Comparison of ENCODE assay signal across 12 cellular contexts in the genomic region with DNA sequence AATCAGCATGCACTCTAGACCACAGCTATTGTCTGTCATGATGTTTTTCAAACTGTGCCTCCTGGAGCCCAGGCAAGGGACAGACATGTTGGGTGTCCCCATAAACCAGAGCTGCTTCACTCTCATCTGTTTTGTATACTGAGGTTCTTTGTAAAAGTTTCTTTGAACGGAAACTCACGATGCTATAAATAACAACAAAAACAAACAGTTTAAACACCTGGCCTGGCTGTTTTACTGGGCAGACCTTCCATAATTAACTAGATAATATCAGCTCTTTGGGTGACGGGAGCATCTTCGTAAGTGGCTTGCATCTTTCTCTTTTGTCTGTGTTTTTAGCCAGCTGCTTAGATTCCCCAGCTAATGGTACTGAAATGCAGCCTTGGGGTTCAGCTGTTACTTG.
A peak's percentile ranks its signal among the peaks of the same experiment; 100 is the strongest.
DNase-seq lines count a peak whose midpoint lies in the region; ATAC-seq and TF ChIP-seq lines count a peak whose summit lies in the region.
"Had no signal": no experiment of that assay in that cellular context is flagged by ENCODE, and none has a peak within 500 bp of the region (broad histone marks: within the 10 kb centered on the region; RNA-seq: fewer than 3 reads in every experiment).

No MANE protein-coding gene starts in this region.

- H3K36me3 Mint-ChIP-seq in naive thymus-derived CD4-positive, alpha-beta T cell = peaks cover 0 to 17% (median 0%) of the 10 kb centered on the region in 5 donors

- TF ChIP-seq POLR2A in uterus (IDR thresholded peaks at IDR 0.05) = no peak

- H3K27me3 ChIP-seq in naive thymus-derived CD4-positive, alpha-beta T cell (ENCODE audit: control insufficient read depth in 2 of 2, insufficient read depth in 2 of 2, low read length in 2 of 2) = no peaks in the 10 kb centered on the region
- no peaks in the 10 kb centered on the region for H3K27me3 ChIP-seq in uterus

- ATAC-seq in GM19455 (IDR thresholded peaks at IDR 0.05; ENCODE audit: unreplicated experiment) = peak; percentile 66
- ATAC-seq in HG02943 (IDR thresholded peaks at IDR 0.05; ENCODE audit: low read depth, unreplicated experiment) = peak; percentile 60
- no peak for ATAC-seq in naive thymus-derived CD4-positive, alpha-beta T cell
- ATAC-seq in GM18868 (IDR thresholded peaks at IDR 0.05; ENCODE audit: unreplicated experiment) = no peak

- H3K9me3 ChIP-seq in naive thymus-derived CD4-positive, alpha-beta T cell (ENCODE audit: control insufficient read depth in 2 of 3, low read length in 3 of 3) = no peaks in the 10 kb centered on the region
- no peaks in the 10 kb centered on the region for H3K9me3 ChIP-seq in uterus

- no peak overlapping the region for H3K27ac Mint-ChIP-seq in naive thymus-derived CD4-positive, alpha-beta T cell
- H3K27ac Mint-ChIP-seq: nephron progenitor cell had no signal

- no peak overlapping the region for H3K27ac ChIP-seq in naive thymus-derived CD4-positive, alpha-beta T cell (ENCODE audit: low read depth, low read length)
- H3K27ac ChIP-seq in uterus = no peak overlapping the region

- intact Hi-C loops in naive thymus-derived CD4-positive, alpha-beta T cell (cut with micrococcal nuclease) = no loop called here
- intact Hi-C loops in uterus (cut with DNase I; ENCODE audit: low total_unique reads) = no loop called here

- no peak overlapping the region for H3K4me3 ChIP-seq in naive thymus-derived CD4-positive, alpha-beta T cell (ENCODE audit: low read length)
- no peak overlapping the region for H3K4me3 ChIP-seq in uterus

- no peak overlapping the region for H3K4me3 Mint-ChIP-seq in naive thymus-derived CD4-positive, alpha-beta T cell
- H3K4me3 Mint-ChIP-seq: nephron progenitor cell had no signal

- DNase-seq in GM10248 (ENCODE audit: extremely low spot score) (peak; percentile 52), NCI-H146 (lab: John Stamatoyannopoulos, UW) (peak; percentile 63), uterus (no peak)
- DNase-seq in naive thymus-derived CD4-positive, alpha-beta T cell = no peak
- no peak for DNase-seq in activated CD4-positive, alpha-beta T cell treated with anti-CD3 and anti-CD28 coated beads for 48 hours
- DNase-seq: activated effector memory CD4-positive, alpha-beta T cell treated with Interleukin-2 at 50 U/mL for 16 hours; kidney glomerular epithelial cell; NCI-H1436 treated with DMSO at 0.1 percent for 48 hours; nephron progenitor cell had no signal

- TF ChIP-seq CTCF in GM10248 (IDR thresholded peaks at IDR 0.05; ENCODE audit: control extremely low read depth, extremely low read depth, low read depth, missing control alignments) (no peak), uterus (IDR thresholded peaks at IDR 0.05) (no peak)

- peaks cover 9 to 42% (median 27%) of the 10 kb centered on the region in 7 donors for H3K4me1 Mint-ChIP-seq in naive thymus-derived CD4-positive, alpha-beta T cell

- H3K9me3 Mint-ChIP-seq in naive thymus-derived CD4-positive, alpha-beta T cell = peaks cover 0 to 3% (median 0%) of the 10 kb centered on the region in 11 donors

- peaks cover 11 to 13% of the 10 kb centered on the region in 2 donors for H3K4me1 ChIP-seq in naive thymus-derived CD4-positive, alpha-beta T cell (ENCODE audit: control insufficient read depth in 2 of 2, insufficient read depth in 2 of 2, low read length in 2 of 2)
- no peaks in the 10 kb centered on the region for H3K4me1 ChIP-seq in uterus

- POLR2A ChIA-PET in GM10248 (lab: Yijun Ruan, JAX) = interaction anchor here (1.0 kb wide), 1 partner anchor 9 kb away, joined by 5 read pairs; no protein-coding TSS in a partner anchor
- POLR2A ChIA-PET in naive thymus-derived CD4-positive, alpha-beta T cell (lab: Charles Lee) = interaction anchor here (0.6 to 1.3 kb wide), 3 partner anchors 58 to 888 kb away, joined by 3 to 4 read pairs (median 4); no protein-coding TSS in a partner anchor

- peaks cover 0 to 10% (median 0%) of the 10 kb centered on the region in 5 donors for H3K27me3 Mint-ChIP-seq in naive thymus-derived CD4-positive, alpha-beta T cell

- H3K36me3 ChIP-seq in naive thymus-derived CD4-positive, alpha-beta T cell (ENCODE audit: control insufficient read depth in 2 of 3, insufficient read depth in 3 of 3, low read length in 3 of 3) = no peaks in the 10 kb centered on the region
- no peaks in the 10 kb centered on the region for H3K36me3 ChIP-seq in uterus

- CTCF ChIA-PET in GM10248 (lab: Yijun Ruan, JAX) = interaction anchor here (0.6 to 2.3 kb wide), 5 partner anchors 9 to 109 kb away, joined by 3 to 7 read pairs (median 5); no protein-coding TSS in a partner anchor
- CTCF ChIA-PET in naive thymus-derived CD4-positive, alpha-beta T cell (lab: Charles Lee) = no interaction called here

Comparison
In these comparisons a context has a peak if more than half of its experiments do, and no peak if none do; other contexts are left out.
1. DNase-seq: peak in GM10248 (single experiment) and NCI-H146 (single experiment); none in naive thymus-derived CD4-positive, alpha-beta T cell (0 of 9), uterus (0 of 2) and activated CD4-positive, alpha-beta T cell treated with anti-CD3 and anti-CD28 coated beads for 48 hours (single experiment).
2. ATAC-seq: peak in GM19455 (single experiment) and HG02943 (single experiment); none in naive thymus-derived CD4-positive, alpha-beta T cell (single experiment) and GM18868 (single experiment).